25 cellular contexts compared by ENCODE assay signal in the genomic region with DNA sequence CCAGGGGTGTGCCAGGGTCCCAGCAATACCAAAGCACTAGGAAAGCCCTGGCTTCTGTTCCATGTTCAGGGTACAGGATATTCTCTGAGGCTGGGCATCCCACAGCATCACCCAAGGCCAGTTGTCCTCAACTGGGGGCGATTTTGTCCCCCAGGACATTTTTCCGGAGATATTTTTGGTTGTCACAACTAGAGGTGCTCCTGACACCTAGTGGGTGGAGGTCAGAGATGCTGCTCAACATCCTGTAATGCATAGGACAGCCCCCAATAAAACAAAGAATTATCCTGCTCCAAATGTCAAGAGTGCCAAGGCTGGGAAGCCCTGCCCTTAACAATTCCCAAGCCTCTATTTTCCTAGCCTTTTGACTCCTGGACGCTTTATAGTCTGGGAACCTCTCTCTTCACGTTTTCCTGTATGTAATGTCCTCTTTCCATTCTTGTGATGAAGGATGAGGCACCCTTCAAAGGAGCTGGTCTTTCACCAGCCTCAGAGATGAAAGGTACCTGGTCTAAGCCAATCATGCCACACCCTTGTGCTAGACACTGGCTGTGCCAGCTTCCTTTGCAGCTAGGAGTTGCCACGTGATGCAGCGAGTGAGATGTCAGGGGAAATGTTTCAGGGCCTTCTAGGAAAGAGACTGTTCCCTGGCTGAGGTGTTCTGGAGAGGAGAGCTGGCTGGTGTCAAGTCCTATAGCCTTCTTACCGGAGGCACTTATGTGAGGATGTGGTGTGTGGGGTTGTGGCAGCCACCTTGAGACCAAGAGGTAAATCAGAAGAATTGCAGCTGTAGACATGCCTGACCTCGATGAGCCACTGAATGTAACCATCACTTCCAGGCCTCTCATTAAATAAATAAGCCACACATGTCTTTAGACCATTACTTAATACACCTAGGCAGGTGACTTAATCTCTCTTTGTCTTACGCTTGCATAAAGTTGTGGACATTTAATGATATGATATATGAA. TPM values are rescaled to one million over a fixed set of nuclear protein-coding genes. Genes with fewer than 3 reads are reported as not detected.
"Had no signal": no experiment of that assay in that cellular context is flagged by ENCODE, and none has a peak within 500 bp of the region (broad histone marks: within the 10 kb centered on the region; RNA-seq: fewer than 3 reads in every experiment).

No MANE protein-coding gene starts in this region.

- H3K79me2 ChIP-seq: hepatocyte had no signal

- H3K4me3 Mint-ChIP-seq: activated T-cell treated with anti-CD3 and anti-CD28 coated beads, Interleukin-2, amount 50 U/mL, for 72 hours; brain; immature natural killer cell; naive B cell; stimulated activated naive B cell treated with anti-CD40 and anti-IgM and Interleukin-4, amounts not matched to agents 10 μg/mL and 1 μg/mL and 100 μg/mL, for 72 hours had no signal

- H3K9me3 ChIP-seq: testis, uterus had no signal

- H3K27me3 ChIP-seq: testis, uterus had no signal

- H3K36me3 Mint-ChIP-seq: brain; immature natural killer cell; stimulated activated naive B cell treated with anti-CD40 and anti-IgM and Interleukin-4, amounts not matched to agents 10 μg/mL and 1 μg/mL and 100 μg/mL, for 72 hours had no signal

- H2AFZ ChIP-seq: hepatocyte had no signal

- H3K4me2 ChIP-seq: hepatocyte, smooth muscle cell had no signal

- DNase-seq: activated CD4-positive, alpha-beta T cell treated with anti-CD3 and anti-CD28 coated beads for 1 hour; activated CD4-positive, alpha-beta T cell treated with anti-CD3 and anti-CD28 coated beads, Interleukin-2, amount 50 U/mL, for 1 hour; activated CD8-positive, alpha-beta memory T cell treated with anti-CD3 and anti-CD28 coated beads, Interleukin-2, amount 50 U/mL, for 48 hours; activated effector memory CD4-positive, alpha-beta T cell treated with Interleukin-2 at 50 U/mL for 16 hours; activated naive CD4-positive, alpha-beta T cell treated with anti-CD3 and anti-CD28 coated beads, Interleukin-2, amount 50 U/mL, for 16 hours; activated T-cell treated with anti-CD3 and anti-CD28 coated beads, Interleukin-2, amount 50 U/mL, for 72 hours; anterior cingulate cortex; glutamatergic neuron; immature natural killer cell; kidney glomerular epithelial cell; left lung; naive B cell; sigmoid colon; stimulated activated CD4-positive, alpha-beta T cell treated with anti-CD3 and anti-CD28 coated beads, Interleukin-15, amount 100 ng/mL, for 24 hours; stimulated activated CD8-positive, alpha-beta memory T cell treated with anti-CD3 and anti-CD28 coated beads, Interleukin-4, amount 100 ng/mL, for 48 hours; stimulated activated naive B cell treated with anti-CD40 and anti-IgM and Interleukin-4, amounts not matched to agents 10 μg/mL and 1 μg/mL and 100 μg/mL, for 72 hours; testis; trophoblast cell; uterus; WERI-Rb-1 had no signal

- H3K27ac ChIP-seq: hepatocyte, left lung, sigmoid colon, testis, uterus, WERI-Rb-1 had no signal

- H3K4me1 Mint-ChIP-seq: immature natural killer cell had no signal

- H3K4me1 ChIP-seq: left lung, sigmoid colon, testis, uterus had no signal

- H3K4me3 ChIP-seq: hepatocyte, left lung, lung, sigmoid colon, smooth muscle cell, testis, uterus had no signal

- H3K36me3 ChIP-seq: left lung, sigmoid colon, uterus, WERI-Rb-1 had no signal

- ATAC-seq: activated T-cell treated with anti-CD3 and anti-CD28 coated beads, Interleukin-2, amount 50 U/mL, for 72 hours; left lung; stimulated activated naive B cell treated with anti-CD40 and anti-IgM and Interleukin-4, amounts not matched to agents 10 μg/mL and 1 μg/mL and 100 μg/mL, for 72 hours had no signal

- H3K27me3 Mint-ChIP-seq: brain had no signal

- H3K27ac Mint-ChIP-seq: activated T-cell treated with anti-CD3 and anti-CD28 coated beads, Interleukin-2, amount 50 U/mL, for 72 hours; brain; immature natural killer cell; naive B cell; stimulated activated naive B cell treated with anti-CD40 and anti-IgM and Interleukin-4, amounts not matched to agents 10 μg/mL and 1 μg/mL and 100 μg/mL, for 72 hours had no signal

RNA-seq across cellular contexts. Expression of a gene that starts 23.4 kb away (rescaled TPM):
- total RNA-seq: T-helper 2 cell treated with Interferon-gamma antibody and Interleukin-4, amounts not matched to agents 100 ng/mL and 5 ng/mL, for 36 hours had no signal
- polyA plus RNA-seq: immature natural killer cell had no signal
